Comparison of ENCODE assay signal across 8 cellular contexts in the genomic region with DNA sequence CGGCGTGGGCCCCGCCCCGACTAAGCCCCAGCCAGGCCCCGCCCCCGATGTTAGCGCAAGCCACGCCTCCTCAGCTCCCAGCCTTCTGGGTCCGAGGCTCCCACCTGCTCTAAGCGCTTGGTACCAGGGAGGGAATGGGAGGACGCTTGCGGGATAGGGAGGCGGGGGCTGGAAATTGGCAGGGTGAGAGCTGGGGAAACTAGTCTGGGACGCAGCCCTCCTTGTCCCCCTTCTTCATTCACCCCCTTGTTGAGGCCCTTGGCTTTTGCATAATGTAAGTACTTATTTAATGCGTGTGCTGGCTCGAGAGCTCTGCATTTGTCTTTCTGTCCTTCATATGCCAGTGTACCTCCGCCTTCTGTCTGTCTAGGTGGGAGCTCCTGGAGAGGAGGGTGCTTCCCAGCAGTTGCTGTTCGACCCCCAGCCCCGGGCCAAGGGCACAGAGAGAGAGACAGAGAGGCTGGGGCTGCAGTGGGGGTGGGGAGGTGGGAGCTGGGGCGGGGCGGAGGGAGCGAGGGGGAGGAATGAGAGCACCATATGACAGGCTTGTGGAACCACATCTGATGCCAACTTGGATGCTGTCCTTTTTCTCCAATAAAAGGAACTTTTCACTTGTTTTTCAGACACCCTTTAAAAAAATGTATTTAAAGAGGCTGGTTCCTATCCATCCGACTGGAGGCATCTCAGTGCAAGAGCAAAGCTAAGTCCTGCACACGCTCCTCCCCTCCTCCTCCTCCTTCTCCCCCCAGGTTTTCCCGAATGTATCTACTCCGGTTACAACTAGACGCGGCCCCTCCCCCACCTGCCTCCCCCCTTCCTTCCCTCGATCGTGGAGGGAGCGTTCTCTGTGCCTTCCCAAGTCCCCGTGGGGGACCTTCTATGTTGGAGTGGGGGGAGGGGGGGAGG. TPM values are rescaled to one million over a fixed set of nuclear protein-coding genes. Genes with fewer than 3 reads are reported as not detected.
DNase-seq lines count a peak whose midpoint lies in the region; ATAC-seq, FAIRE-seq and TF ChIP-seq lines count a peak whose summit lies in the region.

No MANE protein-coding gene starts in this region.

- H3K9me3 Mint-ChIP-seq in H9 (no peaks in the 10 kb centered on the region), astrocyte (ENCODE audit: unreplicated experiment) (no peaks in the 10 kb centered on the region)

- no peak overlapping the region for H3K27ac ChIP-seq in H9 (ENCODE audit: insufficient read length, low read depth, low read length)
- no peak overlapping the region for H3K27ac ChIP-seq in astrocyte (ENCODE audit: low read depth, low read length)
- peak overlapping the region in 1 of 2 donors; percentile 37 for H3K27ac ChIP-seq in aorta (ENCODE audit: low read depth in 1 of 2, low read length in 2 of 2)

- peak overlapping the region; percentile 18 for H3K18ac ChIP-seq in H9 (ENCODE audit: insufficient read length, low read depth, low read length)

- H4K20me1 ChIP-seq in H9 (ENCODE audit: control insufficient read depth, insufficient read depth, insufficient read length) (no peaks in the 10 kb centered on the region), astrocyte (ENCODE audit: insufficient read depth, low read length) (no peaks in the 10 kb centered on the region)

- no peak for FAIRE-seq in astrocyte (lab: Jason Lieb, UNC)

- H3K56ac ChIP-seq in H9 (ENCODE audit: insufficient read length, low read depth, low read length) = no peak overlapping the region

- no peak overlapping the region for H2BK12ac ChIP-seq in H9 (ENCODE audit: insufficient read length, low read depth, low read length)

- H3K27me3 ChIP-seq in H9 (ENCODE audit: insufficient read depth, low read length) = no peaks in the 10 kb centered on the region
- no peaks in the 10 kb centered on the region for H3K27me3 ChIP-seq in astrocyte (ENCODE audit: insufficient read depth, low read length)
- H3K27me3 ChIP-seq in aorta (ENCODE audit: control insufficient read depth in 1 of 2, insufficient read depth in 2 of 2, low read length in 1 of 2) = no peaks in the 10 kb centered on the region

- WGBS in H9 (ENCODE audit: extremely low coverage, insufficient read length, low lambda C conversion rate) = no CpG with 5 or more reads among the region's 32 CpGs
- 1% methylated on average over 31 to 32 of the region's 32 CpGs for WGBS in aorta, 2 donors

- H2AK5ac ChIP-seq in H9 (ENCODE audit: insufficient read length, low read length) = no peak overlapping the region

- H3K23ac ChIP-seq in H9 (ENCODE audit: insufficient read length, low read depth, low read length) = no peak overlapping the region

- no peaks in the 10 kb centered on the region for H3K79me1 ChIP-seq in H9 (ENCODE audit: insufficient read depth, low read depth, low read length, poor library complexity, severe bottlenecking)

- no peak overlapping the region for H2BK15ac ChIP-seq in H9 (ENCODE audit: low read depth, low read length)

- H3T11ph ChIP-seq in H9 (ENCODE audit: low read length) = no peak overlapping the region

- no peak for TF ChIP-seq CTCF in H9 (conservative IDR thresholded peaks at IDR 0.05)
- TF ChIP-seq CTCF in astrocyte (IDR thresholded peaks at IDR 0.05; ENCODE audit: insufficient read depth, low read depth, low read length) = no peak

- no peak overlapping the region for H4K91ac ChIP-seq in H9 (ENCODE audit: insufficient read length, low read depth, low read length)

- no peak overlapping the region for H4K8ac ChIP-seq in H9 (replicated peaks; ENCODE audit: insufficient read length, low read depth, low read length)

- ATAC-seq in aorta (ENCODE audit: low FRiP score) = peak; percentile 85

- no peaks in the 10 kb centered on the region for H3K36me3 ChIP-seq in astrocyte (ENCODE audit: insufficient read depth, low read length)
- H3K36me3 ChIP-seq in aorta (ENCODE audit: control insufficient read depth in 1 of 2, insufficient read depth in 2 of 2, low read length in 1 of 2) = no peaks in the 10 kb centered on the region

- no peak overlapping the region for H4K5ac ChIP-seq in H9 (ENCODE audit: insufficient read length, low read depth, low read length)

- H2AFZ ChIP-seq in H9 (ENCODE audit: low read length) (no peak overlapping the region), astrocyte (ENCODE audit: low read depth, low read length) (peak overlapping the region; percentile 77)

- H3K4me2 ChIP-seq in H9 (ENCODE audit: insufficient read depth, insufficient read length, low read length) (peak overlapping the region; percentile 69), astrocyte (ENCODE audit: low read length) (peak overlapping the region; percentile 88)

- DNase-seq in DMS79 (lab: John Stamatoyannopoulos, UW) (peak; percentile 67), H9 (peak; percentile 95), NCI-H1436 treated with DMSO at 0.1 percent for 48 hours (lab: John Stamatoyannopoulos, UW) (peak; percentile 47), T-helper 9 cell (peak; percentile 62), astrocyte (ENCODE audit: low read depth) (peak; percentile 77), hippocampal formation (lab: John Stamatoyannopoulos, UW) (peak; percentile 56 to 65), retina (peak; percentile 80), aorta (peak; percentile 84 to 93)

- intact Hi-C loops in aorta (cut with DNase I) = loop anchor here (5.0 kb wide), 3 partner anchors 64 to 536 kb away; a partner anchor contains a TSS

- peaks cover 2% of the 10 kb centered on the region; the same call in 1 of the 2 replicates for H3K4me1 ChIP-seq in H9 (ENCODE audit: insufficient read depth, low read length)
- peaks cover 18% of the 10 kb centered on the region for H3K4me1 ChIP-seq in astrocyte (ENCODE audit: insufficient read depth, low read length)
- peaks cover 1 to 5% of the 10 kb centered on the region in 2 donors for H3K4me1 ChIP-seq in aorta (ENCODE audit: control insufficient read depth in 1 of 2, insufficient read depth in 2 of 2, low read length in 2 of 2)

- H3K4me3 Mint-ChIP-seq in H9 (peak overlapping the region; percentile 73 to 90), astrocyte (ENCODE audit: unreplicated experiment) (peak overlapping the region; percentile 84)

- H3K4ac ChIP-seq in H9 (ENCODE audit: low read depth, low read length) = no peak overlapping the region

- H3K36me3 Mint-ChIP-seq in H9 (ENCODE audit: insufficient read depth in 1 of 3, low read depth in 3 of 3) = peaks cover 0 to 6% (median 0%) of the 10 kb centered on the region in 3 experiments; a peak in 2 of 7 replicates
- no peaks in the 10 kb centered on the region for H3K36me3 Mint-ChIP-seq in astrocyte (ENCODE audit: low read depth, unreplicated experiment)

- H3K79me2 ChIP-seq in H9 (ENCODE audit: insufficient read depth, low read length) (no peaks in the 10 kb centered on the region), astrocyte (ENCODE audit: insufficient read depth, low read length) (no peaks in the 10 kb centered on the region)

- H3K14ac ChIP-seq in H9 (ENCODE audit: insufficient read depth, low read length) = no peak overlapping the region

- no peaks in the 10 kb centered on the region for H3K9me3 ChIP-seq in H9 (ENCODE audit: control insufficient read depth, low read depth, low read length)
- H3K9me3 ChIP-seq in astrocyte (ENCODE audit: insufficient read depth, low read depth, low read length) = no peaks in the 10 kb centered on the region
- no peaks in the 10 kb centered on the region for H3K9me3 ChIP-seq in aorta (ENCODE audit: control insufficient read depth, low read length)

- H3K23me2 ChIP-seq in H9 (ENCODE audit: insufficient read length, low read depth, low read length, poor library complexity, severe bottlenecking) = peaks cover 13% of the 10 kb centered on the region

- H2BK20ac ChIP-seq in H9 (ENCODE audit: low read depth, low read length, poor library complexity, severe bottlenecking) = no peak overlapping the region

- no peak overlapping the region for H3K9ac ChIP-seq in H9 (ENCODE audit: extremely low read depth, insufficient read length, low read length)
- H3K9ac ChIP-seq in astrocyte (ENCODE audit: low read length) = peak overlapping the region; percentile 56

- peak overlapping the region; percentile 63 for H3K4me3 ChIP-seq in astrocyte (ENCODE audit: insufficient read depth, low read depth, low read length)
- peak overlapping the region; percentile 38 to 90 for H3K4me3 ChIP-seq in aorta (ENCODE audit: low read length in 2 of 2)

- H3K27ac Mint-ChIP-seq in H9 (peak overlapping the region; percentile 53 to 90 (median 80); a peak in 5 of 7 replicates), astrocyte (ENCODE audit: unreplicated experiment) (peak overlapping the region; percentile 34)

- peaks cover 20 to 37% of the 10 kb centered on the region in 2 experiments for H3K4me1 Mint-ChIP-seq in H9
- H3K4me1 Mint-ChIP-seq in astrocyte (ENCODE audit: low read depth, unreplicated experiment) = peaks cover 7% of the 10 kb centered on the region

- no peak overlapping the region for H2BK5ac ChIP-seq in H9 (ENCODE audit: insufficient read length, low read length)

- no peak overlapping the region for H2BK120ac ChIP-seq in H9 (ENCODE audit: low read depth, low read length, poor library complexity, severe bottlenecking)

- H3K27me3 Mint-ChIP-seq in H9 (ENCODE audit: low read depth) = peaks cover 14% of the 10 kb centered on the region
- H3K27me3 Mint-ChIP-seq in astrocyte (ENCODE audit: low read depth, unreplicated experiment) = peaks cover 2% of the 10 kb centered on the region

RNA-seq across cellular contexts. Expression of a gene that starts 25.6 kb away (rescaled TPM):
- 1.5 and 2.0 TPM in 2 replicates for total RNA-seq in H9 (2021)
- 5.2 and 5.8 TPM in 2 replicates for total RNA-seq in astrocyte
- 1 to 10 TPM; 1.0 to 3.1 TPM for total RNA-seq in aorta
- polyA plus RNA-seq in aorta = 1 to 10 TPM; 2.3 to 3.5 TPM
